ENCODE assay signal across 1 cellular context in the genomic region with DNA sequence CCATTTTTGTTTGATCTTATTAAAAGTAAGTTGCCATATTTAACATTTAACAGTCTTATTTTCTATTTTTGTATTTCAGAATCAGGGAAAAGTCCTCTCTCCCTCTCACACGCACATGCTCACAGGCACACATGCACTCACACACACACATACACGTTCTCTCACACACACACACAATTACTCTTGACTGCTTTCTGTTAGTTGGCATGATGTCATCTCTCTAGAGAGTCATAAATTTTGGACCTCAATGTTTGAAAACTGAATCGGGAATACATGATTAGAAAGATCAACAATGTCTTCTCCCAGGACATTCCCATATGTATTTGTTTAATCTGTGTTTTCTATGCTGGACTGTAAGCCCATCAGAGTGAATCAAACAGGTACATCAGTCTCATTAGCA.
TF ChIP-seq lines count a peak whose summit lies in the region.

No MANE protein-coding gene starts in this region.

TF ChIP-seq in HEK293, 187 proteins besides CTCF, POLR2A, EP300 and RAD21 (continues in another document):
- TF ChIP-seq, protein P1, sequence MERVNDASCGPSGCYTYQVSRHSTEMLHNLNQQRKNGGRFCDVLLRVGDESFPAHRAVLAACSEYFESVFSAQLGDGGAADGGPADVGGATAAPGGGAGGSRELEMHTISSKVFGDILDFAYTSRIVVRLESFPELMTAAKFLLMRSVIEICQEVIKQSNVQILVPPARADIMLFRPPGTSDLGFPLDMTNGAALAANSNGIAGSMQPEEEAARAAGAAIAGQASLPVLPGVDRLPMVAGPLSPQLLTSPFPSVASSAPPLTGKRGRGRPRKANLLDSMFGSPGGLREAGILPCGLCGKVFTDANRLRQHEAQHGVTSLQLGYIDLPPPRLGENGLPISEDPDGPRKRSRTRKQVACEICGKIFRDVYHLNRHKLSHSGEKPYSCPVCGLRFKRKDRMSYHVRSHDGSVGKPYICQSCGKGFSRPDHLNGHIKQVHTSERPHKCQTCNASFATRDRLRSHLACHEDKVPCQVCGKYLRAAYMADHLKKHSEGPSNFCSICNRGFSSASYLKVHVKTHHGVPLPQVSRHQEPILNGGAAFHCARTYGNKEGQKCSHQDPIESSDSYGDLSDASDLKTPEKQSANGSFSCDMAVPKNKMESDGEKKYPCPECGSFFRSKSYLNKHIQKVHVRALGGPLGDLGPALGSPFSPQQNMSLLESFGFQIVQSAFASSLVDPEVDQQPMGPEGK (tag by site-specific recombination; IDR thresholded peaks at IDR 0.05), result 0 out of 2 replicates have a peak, but pooled peaks have one; percentile 27
- TF ChIP-seq ZNF311 (tag by site-specific recombination; IDR thresholded peaks at IDR 0.05; ENCODE audit: borderline replicate concordance) (no peak), ZNF394 (tag by site-specific recombination; IDR thresholded peaks at IDR 0.05; ENCODE audit: borderline replicate concordance) (peak; percentile 50; the same call in 1 of the 2 replicates), TRIM28 (IDR thresholded peaks at IDR 0.05; ENCODE audit: borderline replicate concordance, low read length) (no peak; the same call in 1 of the 2 replicates), OSR2 (tag by site-specific recombination; IDR thresholded peaks at IDR 0.05) (0 out of 2 replicates have a peak, but pooled peaks have one; percentile 39), ZNF169 (tag by site-specific recombination; IDR thresholded peaks at IDR 0.05) (no peak), ZNF530 (tag by site-specific recombination; IDR thresholded peaks at IDR 0.05; ENCODE audit: low read depth) (no peak), ZNF585B (tag by site-specific recombination; IDR thresholded peaks at IDR 0.05) (no peak), BCL11A (tag by site-specific recombination; IDR thresholded peaks at IDR 0.05; ENCODE audit: low read depth) (0 out of 2 replicates have a peak, but pooled peaks have one; percentile 52), ZBTB1 (tag by site-specific recombination; IDR thresholded peaks at IDR 0.05) (0 out of 2 replicates have a peak, but pooled peaks have one; percentile 49), ZNF174 (tag by site-specific recombination; IDR thresholded peaks at IDR 0.05) (no peak), ZNF175 (tag by site-specific recombination; IDR thresholded peaks at IDR 0.05) (no peak), ZNF629 (tag by site-specific recombination; IDR thresholded peaks at IDR 0.05) (peak; percentile 92), ZNF112 (tag by site-specific recombination; IDR thresholded peaks at IDR 0.05) (0 out of 2 replicates have a peak, but pooled peaks have one; percentile 44), ZNF571 (tag by site-specific recombination; IDR thresholded peaks at IDR 0.05) (no peak), GLIS2 (tag by site-specific recombination; IDR thresholded peaks at IDR 0.05) (no peak), ZNF561 (tag by site-specific recombination; IDR thresholded peaks at IDR 0.05; ENCODE audit: borderline replicate concordance) (peak; percentile 27; the same call in 1 of the 2 replicates), ZNF202 (tag by site-specific recombination; IDR thresholded peaks at IDR 0.05; ENCODE audit: borderline replicate concordance) (no peak), ZSCAN16 (tag by site-specific recombination; IDR thresholded peaks at IDR 0.05) (no peak), MEIS1 (CRISPR knock-in tag; IDR thresholded peaks at IDR 0.05; ENCODE audit: borderline replicate concordance) (no peak), ZNF473 (tag by site-specific recombination; IDR thresholded peaks at IDR 0.05) (no peak), IKZF3 (tag by site-specific recombination; IDR thresholded peaks at IDR 0.05) (peak; percentile 62), ZNF521 (tag by site-specific recombination; IDR thresholded peaks at IDR 0.05) (no peak)
- TF ChIP-seq, protein P2, sequence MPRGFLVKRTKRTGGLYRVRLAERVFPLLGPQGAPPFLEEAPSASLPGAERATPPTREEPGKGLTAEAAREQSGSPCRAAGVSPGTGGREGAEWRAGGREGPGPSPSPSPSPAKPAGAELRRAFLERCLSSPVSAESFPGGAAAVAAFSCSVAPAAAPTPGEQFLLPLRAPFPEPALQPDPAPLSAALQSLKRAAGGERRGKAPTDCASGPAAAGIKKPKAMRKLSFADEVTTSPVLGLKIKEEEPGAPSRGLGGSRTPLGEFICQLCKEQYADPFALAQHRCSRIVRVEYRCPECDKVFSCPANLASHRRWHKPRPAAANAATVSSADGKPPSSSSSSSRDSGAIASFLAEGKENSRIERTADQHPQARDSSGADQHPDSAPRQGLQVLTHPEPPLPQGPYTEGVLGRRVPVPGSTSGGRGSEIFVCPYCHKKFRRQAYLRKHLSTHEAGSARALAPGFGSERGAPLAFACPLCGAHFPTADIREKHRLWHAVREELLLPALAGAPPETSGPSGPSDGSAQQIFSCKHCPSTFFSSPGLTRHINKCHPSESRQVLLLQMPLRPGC (tag by site-specific recombination; IDR thresholded peaks at IDR 0.05), result peak; percentile 87
- TF ChIP-seq, protein P3, sequence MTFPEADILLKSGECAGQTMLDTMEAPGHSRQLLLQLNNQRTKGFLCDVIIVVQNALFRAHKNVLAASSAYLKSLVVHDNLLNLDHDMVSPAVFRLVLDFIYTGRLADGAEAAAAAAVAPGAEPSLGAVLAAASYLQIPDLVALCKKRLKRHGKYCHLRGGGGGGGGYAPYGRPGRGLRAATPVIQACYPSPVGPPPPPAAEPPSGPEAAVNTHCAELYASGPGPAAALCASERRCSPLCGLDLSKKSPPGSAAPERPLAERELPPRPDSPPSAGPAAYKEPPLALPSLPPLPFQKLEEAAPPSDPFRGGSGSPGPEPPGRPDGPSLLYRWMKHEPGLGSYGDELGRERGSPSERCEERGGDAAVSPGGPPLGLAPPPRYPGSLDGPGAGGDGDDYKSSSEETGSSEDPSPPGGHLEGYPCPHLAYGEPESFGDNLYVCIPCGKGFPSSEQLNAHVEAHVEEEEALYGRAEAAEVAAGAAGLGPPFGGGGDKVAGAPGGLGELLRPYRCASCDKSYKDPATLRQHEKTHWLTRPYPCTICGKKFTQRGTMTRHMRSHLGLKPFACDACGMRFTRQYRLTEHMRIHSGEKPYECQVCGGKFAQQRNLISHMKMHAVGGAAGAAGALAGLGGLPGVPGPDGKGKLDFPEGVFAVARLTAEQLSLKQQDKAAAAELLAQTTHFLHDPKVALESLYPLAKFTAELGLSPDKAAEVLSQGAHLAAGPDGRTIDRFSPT (tag by site-specific recombination; IDR thresholded peaks at IDR 0.05), result peak; percentile 64
- TF ChIP-seq, protein P4, sequence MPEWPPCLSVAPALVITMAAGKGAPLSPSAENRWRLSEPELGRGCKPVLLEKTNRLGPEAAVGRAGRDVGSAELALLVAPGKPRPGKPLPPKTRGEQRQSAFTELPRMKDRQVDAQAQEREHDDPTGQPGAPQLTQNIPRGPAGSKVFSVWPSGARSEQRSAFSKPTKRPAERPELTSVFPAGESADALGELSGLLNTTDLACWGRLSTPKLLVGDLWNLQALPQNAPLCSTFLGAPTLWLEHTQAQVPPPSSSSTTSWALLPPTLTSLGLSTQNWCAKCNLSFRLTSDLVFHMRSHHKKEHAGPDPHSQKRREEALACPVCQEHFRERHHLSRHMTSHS (tag by site-specific recombination; IDR thresholded peaks at IDR 0.05), result no peak
- TF ChIP-seq, protein P5, sequence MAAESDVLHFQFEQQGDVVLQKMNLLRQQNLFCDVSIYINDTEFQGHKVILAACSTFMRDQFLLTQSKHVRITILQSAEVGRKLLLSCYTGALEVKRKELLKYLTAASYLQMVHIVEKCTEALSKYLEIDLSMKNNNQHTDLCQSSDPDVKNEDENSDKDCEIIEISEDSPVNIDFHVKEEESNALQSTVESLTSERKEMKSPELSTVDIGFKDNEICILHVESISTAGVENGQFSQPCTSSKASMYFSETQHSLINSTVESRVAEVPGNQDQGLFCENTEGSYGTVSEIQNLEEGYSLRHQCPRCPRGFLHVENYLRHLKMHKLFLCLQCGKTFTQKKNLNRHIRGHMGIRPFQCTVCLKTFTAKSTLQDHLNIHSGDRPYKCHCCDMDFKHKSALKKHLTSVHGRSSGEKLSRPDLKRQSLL (tag by site-specific recombination; IDR thresholded peaks at IDR 0.05), result no peak
- TF ChIP-seq, protein P6, sequence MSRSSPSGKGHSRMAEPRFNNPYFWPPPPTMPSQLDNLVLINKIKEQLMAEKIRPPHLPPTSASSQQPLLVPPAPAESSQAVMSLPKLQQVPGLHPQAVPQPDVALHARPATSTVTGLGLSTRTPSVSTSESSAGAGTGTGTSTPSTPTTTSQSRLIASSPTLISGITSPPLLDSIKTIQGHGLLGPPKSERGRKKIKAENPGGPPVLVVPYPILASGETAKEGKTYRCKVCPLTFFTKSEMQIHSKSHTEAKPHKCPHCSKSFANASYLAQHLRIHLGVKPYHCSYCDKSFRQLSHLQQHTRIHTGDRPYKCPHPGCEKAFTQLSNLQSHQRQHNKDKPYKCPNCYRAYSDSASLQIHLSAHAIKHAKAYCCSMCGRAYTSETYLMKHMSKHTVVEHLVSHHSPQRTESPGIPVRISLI (tag by site-specific recombination; IDR thresholded peaks at IDR 0.05), result 0 out of 2 replicates have a peak, but pooled peaks have one; percentile 13
- TF ChIP-seq, protein P7, sequence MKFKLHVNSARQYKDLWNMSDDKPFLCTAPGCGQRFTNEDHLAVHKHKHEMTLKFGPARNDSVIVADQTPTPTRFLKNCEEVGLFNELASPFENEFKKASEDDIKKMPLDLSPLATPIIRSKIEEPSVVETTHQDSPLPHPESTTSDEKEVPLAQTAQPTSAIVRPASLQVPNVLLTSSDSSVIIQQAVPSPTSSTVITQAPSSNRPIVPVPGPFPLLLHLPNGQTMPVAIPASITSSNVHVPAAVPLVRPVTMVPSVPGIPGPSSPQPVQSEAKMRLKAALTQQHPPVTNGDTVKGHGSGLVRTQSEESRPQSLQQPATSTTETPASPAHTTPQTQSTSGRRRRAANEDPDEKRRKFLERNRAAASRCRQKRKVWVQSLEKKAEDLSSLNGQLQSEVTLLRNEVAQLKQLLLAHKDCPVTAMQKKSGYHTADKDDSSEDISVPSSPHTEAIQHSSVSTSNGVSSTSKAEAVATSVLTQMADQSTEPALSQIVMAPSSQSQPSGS (tag by site-specific recombination; IDR thresholded peaks at IDR 0.05; ENCODE audit: low read depth), result peak; percentile 93
- TF ChIP-seq, protein P8, sequence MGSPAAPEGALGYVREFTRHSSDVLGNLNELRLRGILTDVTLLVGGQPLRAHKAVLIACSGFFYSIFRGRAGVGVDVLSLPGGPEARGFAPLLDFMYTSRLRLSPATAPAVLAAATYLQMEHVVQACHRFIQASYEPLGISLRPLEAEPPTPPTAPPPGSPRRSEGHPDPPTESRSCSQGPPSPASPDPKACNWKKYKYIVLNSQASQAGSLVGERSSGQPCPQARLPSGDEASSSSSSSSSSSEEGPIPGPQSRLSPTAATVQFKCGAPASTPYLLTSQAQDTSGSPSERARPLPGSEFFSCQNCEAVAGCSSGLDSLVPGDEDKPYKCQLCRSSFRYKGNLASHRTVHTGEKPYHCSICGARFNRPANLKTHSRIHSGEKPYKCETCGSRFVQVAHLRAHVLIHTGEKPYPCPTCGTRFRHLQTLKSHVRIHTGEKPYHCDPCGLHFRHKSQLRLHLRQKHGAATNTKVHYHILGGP (tag by site-specific recombination; IDR thresholded peaks at IDR 0.05), result peak; percentile 75
- TF ChIP-seq, protein P9, sequence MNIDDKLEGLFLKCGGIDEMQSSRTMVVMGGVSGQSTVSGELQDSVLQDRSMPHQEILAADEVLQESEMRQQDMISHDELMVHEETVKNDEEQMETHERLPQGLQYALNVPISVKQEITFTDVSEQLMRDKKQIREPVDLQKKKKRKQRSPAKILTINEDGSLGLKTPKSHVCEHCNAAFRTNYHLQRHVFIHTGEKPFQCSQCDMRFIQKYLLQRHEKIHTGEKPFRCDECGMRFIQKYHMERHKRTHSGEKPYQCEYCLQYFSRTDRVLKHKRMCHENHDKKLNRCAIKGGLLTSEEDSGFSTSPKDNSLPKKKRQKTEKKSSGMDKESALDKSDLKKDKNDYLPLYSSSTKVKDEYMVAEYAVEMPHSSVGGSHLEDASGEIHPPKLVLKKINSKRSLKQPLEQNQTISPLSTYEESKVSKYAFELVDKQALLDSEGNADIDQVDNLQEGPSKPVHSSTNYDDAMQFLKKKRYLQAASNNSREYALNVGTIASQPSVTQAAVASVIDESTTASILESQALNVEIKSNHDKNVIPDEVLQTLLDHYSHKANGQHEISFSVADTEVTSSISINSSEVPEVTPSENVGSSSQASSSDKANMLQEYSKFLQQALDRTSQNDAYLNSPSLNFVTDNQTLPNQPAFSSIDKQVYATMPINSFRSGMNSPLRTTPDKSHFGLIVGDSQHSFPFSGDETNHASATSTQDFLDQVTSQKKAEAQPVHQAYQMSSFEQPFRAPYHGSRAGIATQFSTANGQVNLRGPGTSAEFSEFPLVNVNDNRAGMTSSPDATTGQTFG (tag by site-specific recombination; IDR thresholded peaks at IDR 0.05; ENCODE audit: borderline replicate concordance), result no peak
- TF ChIP-seq, protein P10, sequence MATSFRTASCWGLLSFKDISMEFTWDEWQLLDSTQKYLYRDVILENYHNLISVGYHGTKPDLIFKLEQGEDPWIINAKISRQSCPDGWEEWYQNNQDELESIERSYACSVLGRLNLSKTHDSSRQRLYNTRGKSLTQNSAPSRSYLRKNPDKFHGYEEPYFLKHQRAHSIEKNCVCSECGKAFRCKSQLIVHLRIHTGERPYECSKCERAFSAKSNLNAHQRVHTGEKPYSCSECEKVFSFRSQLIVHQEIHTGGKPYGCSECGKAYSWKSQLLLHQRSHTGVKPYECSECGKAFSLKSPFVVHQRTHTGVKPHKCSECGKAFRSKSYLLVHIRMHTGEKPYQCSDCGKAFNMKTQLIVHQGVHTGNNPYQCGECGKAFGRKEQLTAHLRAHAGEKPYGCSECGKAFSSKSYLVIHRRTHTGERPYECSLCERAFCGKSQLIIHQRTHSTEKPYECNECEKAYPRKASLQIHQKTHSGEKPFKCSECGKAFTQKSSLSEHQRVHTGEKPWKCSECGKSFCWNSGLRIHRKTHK (tag by site-specific recombination; IDR thresholded peaks at IDR 0.05), result no peak
- TF ChIP-seq, protein P11, sequence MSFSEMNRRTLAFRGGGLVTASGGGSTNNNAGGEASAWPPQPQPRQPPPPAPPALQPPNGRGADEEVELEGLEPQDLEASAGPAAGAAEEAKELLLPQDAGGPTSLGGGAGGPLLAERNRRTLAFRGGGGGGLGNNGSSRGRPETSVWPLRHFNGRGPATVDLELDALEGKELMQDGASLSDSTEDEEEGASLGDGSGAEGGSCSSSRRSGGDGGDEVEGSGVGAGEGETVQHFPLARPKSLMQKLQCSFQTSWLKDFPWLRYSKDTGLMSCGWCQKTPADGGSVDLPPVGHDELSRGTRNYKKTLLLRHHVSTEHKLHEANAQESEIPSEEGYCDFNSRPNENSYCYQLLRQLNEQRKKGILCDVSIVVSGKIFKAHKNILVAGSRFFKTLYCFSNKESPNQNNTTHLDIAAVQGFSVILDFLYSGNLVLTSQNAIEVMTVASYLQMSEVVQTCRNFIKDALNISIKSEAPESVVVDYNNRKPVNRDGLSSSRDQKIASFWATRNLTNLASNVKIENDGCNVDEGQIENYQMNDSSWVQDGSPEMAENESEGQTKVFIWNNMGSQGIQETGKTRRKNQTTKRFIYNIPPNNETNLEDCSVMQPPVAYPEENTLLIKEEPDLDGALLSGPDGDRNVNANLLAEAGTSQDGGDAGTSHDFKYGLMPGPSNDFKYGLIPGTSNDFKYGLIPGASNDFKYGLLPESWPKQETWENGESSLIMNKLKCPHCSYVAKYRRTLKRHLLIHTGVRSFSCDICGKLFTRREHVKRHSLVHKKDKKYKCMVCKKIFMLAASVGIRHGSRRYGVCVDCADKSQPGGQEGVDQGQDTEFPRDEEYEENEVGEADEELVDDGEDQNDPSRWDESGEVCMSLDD (tag by site-specific recombination; IDR thresholded peaks at IDR 0.05), result peak; percentile 36; the same call in 1 of the 2 replicates
